ENCODE assay signal across 33 cellular contexts in genomic region chr2:769771-770170, GRCh38.
DNase-seq lines count a peak whose midpoint lies in the region; ATAC-seq and TF ChIP-seq lines count a peak whose summit lies in the region.
"Had no signal": no experiment of that assay in that cellular context is flagged by ENCODE, and none has a peak within 500 bp of the region (broad histone marks: within the 10 kb centered on the region; RNA-seq: fewer than 3 reads in every experiment).

No MANE protein-coding gene starts in this region.

- H3K79me2 ChIP-seq in Karpas-422 (ENCODE audit: low read length) (no peaks in the 10 kb centered on the region), smooth muscle cell (ENCODE audit: low read depth) (no peaks in the 10 kb centered on the region)

- no peak overlapping the region for H3K4me3 Mint-ChIP-seq in activated CD4-positive, alpha-beta memory T cell treated with anti-CD3 and anti-CD28 coated beads for 36 hours
- H3K4me3 Mint-ChIP-seq in activated CD4-positive, alpha-beta memory T cell treated with anti-CD3 and anti-CD28 coated beads, Interleukin-2, amount 10 ng/mL, durations not matched to agents 7 days and 5 days, result no peak overlapping the region
- no peak overlapping the region for H3K4me3 Mint-ChIP-seq in activated CD8-positive, alpha-beta T cell treated with anti-CD3 and anti-CD28 coated beads, Interleukin-2, amount 10 ng/mL, durations not matched to agents 7 days and 5 days
- H3K4me3 Mint-ChIP-seq: brain; CD4-positive, CD25-positive, alpha-beta regulatory T cell; naive B cell had no signal

- no peak for ATAC-seq in activated CD8-positive, alpha-beta T cell treated with anti-CD3 and anti-CD28 coated beads, Interleukin-2, amount 10 ng/mL, durations not matched to agents 7 days and 5 days
- ATAC-seq: foreskin keratinocyte, heart left ventricle, lower lobe of right lung, PC-3, right cardiac atrium had no signal

- H4K20me1 ChIP-seq in Karpas-422 (ENCODE audit: insufficient read depth, low read depth, low read length), result no peaks in the 10 kb centered on the region
- no peaks in the 10 kb centered on the region for H4K20me1 ChIP-seq in smooth muscle cell (ENCODE audit: low read depth)

- H3K27ac ChIP-seq in Karpas-422 (ENCODE audit: low read length) (peak overlapping the region; percentile 71), smooth muscle cell (ENCODE audit: low read depth) (peak overlapping the region; percentile 9)
- H3K27ac ChIP-seq: esophagus squamous epithelium, foreskin keratinocyte, heart left ventricle, HL-60, lower lobe of right lung, tibial artery had no signal

- H3K36me3 Mint-ChIP-seq in activated CD4-positive, alpha-beta memory T cell treated with anti-CD3 and anti-CD28 coated beads for 36 hours, result no peaks in the 10 kb centered on the region
- H3K36me3 Mint-ChIP-seq in activated CD4-positive, alpha-beta memory T cell treated with anti-CD3 and anti-CD28 coated beads, Interleukin-2, amount 10 ng/mL, durations not matched to agents 7 days and 5 days (ENCODE audit: low read depth), result peaks cover 10% of the 10 kb centered on the region
- no peaks in the 10 kb centered on the region for H3K36me3 Mint-ChIP-seq in activated CD8-positive, alpha-beta T cell treated with anti-CD3 and anti-CD28 coated beads, Interleukin-2, amount 10 ng/mL, durations not matched to agents 7 days and 5 days (ENCODE audit: low read depth)
- H3K36me3 Mint-ChIP-seq: brain; CD4-positive, CD25-positive, alpha-beta regulatory T cell; naive B cell had no signal

- H3K9me2 ChIP-seq in Karpas-422 (replicated peaks; ENCODE audit: insufficient read depth, low read length), result no peaks in the 10 kb centered on the region

- peak; percentile 13 for DNase-seq in activated CD4-positive, alpha-beta memory T cell treated with anti-CD3 and anti-CD28 coated beads for 36 hours
- DNase-seq in activated CD4-positive, alpha-beta memory T cell treated with anti-CD3 and anti-CD28 coated beads, Interleukin-2, amount 10 ng/mL, durations not matched to agents 7 days and 5 days, result no peak
- DNase-seq in Karpas-422, result no peak
- DNase-seq in activated CD8-positive, alpha-beta T cell treated with anti-CD3 and anti-CD28 coated beads, Interleukin-2, amount 10 ng/mL, durations not matched to agents 7 days and 5 days, result peak; percentile 33
- DNase-seq in smooth muscle cell (lab: John Stamatoyannopoulos, UW; ENCODE audit: unreplicated experiment), result no peak
- DNase-seq in stimulated activated CD4-positive, alpha-beta T cell treated with anti-CD3 and anti-CD28 coated beads, Interleukin-4, amount 100 ng/mL, for 1 hour, result no peak
- DNase-seq in activated effector memory CD4-positive, alpha-beta T cell treated with Interleukin-2 at 50 U/mL for 16 hours, result no peak
- DNase-seq in COLO829 (ENCODE audit: low spot score), result no peak
- DNase-seq: activated CD4-positive, CD25-positive, alpha-beta regulatory T cell treated with anti-CD3 and anti-CD28 coated beads, Interleukin-2, amount 50 U/mL, for 72 hours; activated naive CD4-positive, alpha-beta T cell treated with Interleukin-2 at 50 U/mL for 16 hours; activated T-cell treated with anti-CD3 and anti-CD28 coated beads, Interleukin-2, amount 50 U/mL, for 48 hours; amniotic stem cell; CD4-positive, CD25-positive, alpha-beta regulatory T cell; cerebellar nuclear complex; dermis blood vessel endothelial cell; esophagus squamous epithelium; foreskin keratinocyte; H7; heart left ventricle; kidney glomerular epithelial cell; lower lobe of right lung; midbrain; naive B cell; NCI-H1105 treated with DMSO at 0.1 percent for 48 hours; NCI-H2029; NCI-H524 treated with DMSO at 0.1 percent for 48 hours; NK-92 treated with Interleukin-12 subunit alpha and Interleukin-12 subunit beta, amount 100 ng/mL, for 24 hours; PC-3; right cardiac atrium; stimulated activated CD4-positive, alpha-beta T cell treated with anti-CD3 and anti-CD28 coated beads, Interleukin-1b, Interleukin-23, amount 100 ng/mL, for 48 hours; tibial artery had no signal

- peaks cover 9% of the 10 kb centered on the region for H3K4me1 Mint-ChIP-seq in activated CD4-positive, alpha-beta memory T cell treated with anti-CD3 and anti-CD28 coated beads for 36 hours (ENCODE audit: low read depth)
- peaks cover 24% of the 10 kb centered on the region for H3K4me1 Mint-ChIP-seq in activated CD4-positive, alpha-beta memory T cell treated with anti-CD3 and anti-CD28 coated beads, Interleukin-2, amount 10 ng/mL, durations not matched to agents 7 days and 5 days
- peaks cover 31% of the 10 kb centered on the region for H3K4me1 Mint-ChIP-seq in activated CD8-positive, alpha-beta T cell treated with anti-CD3 and anti-CD28 coated beads, Interleukin-2, amount 10 ng/mL, durations not matched to agents 7 days and 5 days (ENCODE audit: low read depth)

- POLR2A ChIA-PET in activated CD4-positive, alpha-beta memory T cell treated with anti-CD3 and anti-CD28 coated beads for 36 hours (lab: Charles Lee), result no interaction called here
- POLR2A ChIA-PET in activated CD4-positive, alpha-beta memory T cell treated with anti-CD3 and anti-CD28 coated beads, Interleukin-2, amount 10 ng/mL, durations not matched to agents 7 days and 5 days (lab: Charles Lee), result no interaction called here
- POLR2A ChIA-PET in activated CD8-positive, alpha-beta T cell treated with anti-CD3 and anti-CD28 coated beads, Interleukin-2, amount 10 ng/mL, durations not matched to agents 7 days and 5 days (lab: Charles Lee), result interaction anchor here (0.6 kb wide), 1 partner anchor 408 kb away, joined by 3 read pairs; no protein-coding TSS in a partner anchor

- H3K9ac ChIP-seq in Karpas-422 (ENCODE audit: low read length), result no peak overlapping the region
- no peak overlapping the region for H3K9ac ChIP-seq in smooth muscle cell (ENCODE audit: low read depth)

- H3K9me3 Mint-ChIP-seq in activated CD4-positive, alpha-beta memory T cell treated with anti-CD3 and anti-CD28 coated beads for 36 hours, result peaks cover 8% of the 10 kb centered on the region
- peaks cover 10% of the 10 kb centered on the region for H3K9me3 Mint-ChIP-seq in activated CD4-positive, alpha-beta memory T cell treated with anti-CD3 and anti-CD28 coated beads, Interleukin-2, amount 10 ng/mL, durations not matched to agents 7 days and 5 days
- H3K9me3 Mint-ChIP-seq in activated CD8-positive, alpha-beta T cell treated with anti-CD3 and anti-CD28 coated beads, Interleukin-2, amount 10 ng/mL, durations not matched to agents 7 days and 5 days (ENCODE audit: insufficient read depth), result peaks cover 12% of the 10 kb centered on the region

- H3K4me1 ChIP-seq in Karpas-422 (ENCODE audit: low read length) (peaks cover 75% of the 10 kb centered on the region), smooth muscle cell (ENCODE audit: low read depth) (peaks cover 1% of the 10 kb centered on the region)
- H3K4me1 ChIP-seq: esophagus squamous epithelium, foreskin keratinocyte, heart left ventricle, lower lobe of right lung, tibial artery had no signal

- no peaks in the 10 kb centered on the region for H3F3A ChIP-seq in smooth muscle cell (ENCODE audit: low read depth)

- H3K27ac Mint-ChIP-seq in activated CD4-positive, alpha-beta memory T cell treated with anti-CD3 and anti-CD28 coated beads for 36 hours, result no peak overlapping the region
- H3K27ac Mint-ChIP-seq in activated CD4-positive, alpha-beta memory T cell treated with anti-CD3 and anti-CD28 coated beads, Interleukin-2, amount 10 ng/mL, durations not matched to agents 7 days and 5 days, result no peak overlapping the region
- no peak overlapping the region for H3K27ac Mint-ChIP-seq in activated CD8-positive, alpha-beta T cell treated with anti-CD3 and anti-CD28 coated beads, Interleukin-2, amount 10 ng/mL, durations not matched to agents 7 days and 5 days

- CTCF ChIA-PET in activated CD4-positive, alpha-beta memory T cell treated with anti-CD3 and anti-CD28 coated beads for 36 hours (lab: Charles Lee), result no interaction called here
- CTCF ChIA-PET in activated CD4-positive, alpha-beta memory T cell treated with anti-CD3 and anti-CD28 coated beads, Interleukin-2, amount 10 ng/mL, durations not matched to agents 7 days and 5 days (lab: Charles Lee), result no interaction called here
- CTCF ChIA-PET in activated CD8-positive, alpha-beta T cell treated with anti-CD3 and anti-CD28 coated beads, Interleukin-2, amount 10 ng/mL, durations not matched to agents 7 days and 5 days (lab: Charles Lee), result no interaction called here

- H3K4me2 ChIP-seq in Karpas-422 (ENCODE audit: low read depth, low read length, poor library complexity, severe bottlenecking), result no peak overlapping the region
- peak overlapping the region; percentile 38 for H3K4me2 ChIP-seq in smooth muscle cell

- H3K9me3 ChIP-seq in Karpas-422 (ENCODE audit: low read length) (peaks cover 7% of the 10 kb centered on the region; the same call in 1 of the 2 replicates), smooth muscle cell (replicated peaks; ENCODE audit: low read depth) (no peaks in the 10 kb centered on the region)
- H3K9me3 ChIP-seq: esophagus squamous epithelium, heart left ventricle, lower lobe of right lung, tibial artery had no signal

- WGBS in smooth muscle cell (ENCODE audit: low lambda C conversion rate), result 24% methylated on average over 2 of the region's 2 CpGs

- no peak for TF ChIP-seq CTCF in smooth muscle cell (IDR thresholded peaks at IDR 0.05; ENCODE audit: borderline replicate concordance, insufficient read depth, poor library complexity, severe bottlenecking)

- no peak overlapping the region for H2AFZ ChIP-seq in Karpas-422 (ENCODE audit: low read length)
- no peak overlapping the region for H2AFZ ChIP-seq in smooth muscle cell (ENCODE audit: low read depth)

- intact Hi-C loops in activated CD4-positive, alpha-beta memory T cell treated with anti-CD3 and anti-CD28 coated beads for 36 hours (cut with micrococcal nuclease), result no loop called here

- H3K27me3 Mint-ChIP-seq in activated CD4-positive, alpha-beta memory T cell treated with anti-CD3 and anti-CD28 coated beads for 36 hours, result peaks cover 15% of the 10 kb centered on the region
- peaks cover 2% of the 10 kb centered on the region for H3K27me3 Mint-ChIP-seq in activated CD4-positive, alpha-beta memory T cell treated with anti-CD3 and anti-CD28 coated beads, Interleukin-2, amount 10 ng/mL, durations not matched to agents 7 days and 5 days
- H3K27me3 Mint-ChIP-seq in activated CD8-positive, alpha-beta T cell treated with anti-CD3 and anti-CD28 coated beads, Interleukin-2, amount 10 ng/mL, durations not matched to agents 7 days and 5 days (ENCODE audit: low read depth), result no peaks in the 10 kb centered on the region
- H3K27me3 Mint-ChIP-seq: brain; CD4-positive, CD25-positive, alpha-beta regulatory T cell had no signal

- H3K4me3 ChIP-seq in Karpas-422 (ENCODE audit: low read length) (no peak overlapping the region), smooth muscle cell (no peak overlapping the region)
- H3K4me3 ChIP-seq: esophagus squamous epithelium, heart left ventricle, lower lobe of right lung, tibial artery had no signal

- H3K27me3 ChIP-seq in Karpas-422 (ENCODE audit: low read length) (no peaks in the 10 kb centered on the region), smooth muscle cell (ENCODE audit: low read depth) (no peaks in the 10 kb centered on the region)
- H3K27me3 ChIP-seq: esophagus squamous epithelium, foreskin keratinocyte, tibial artery had no signal

- peaks cover 3% of the 10 kb centered on the region; the same call in 1 of the 2 replicates for H3K36me3 ChIP-seq in Karpas-422 (ENCODE audit: insufficient read depth, low read length)
- H3K36me3 ChIP-seq in smooth muscle cell (ENCODE audit: low read depth), result no peaks in the 10 kb centered on the region
- H3K36me3 ChIP-seq: esophagus squamous epithelium, heart left ventricle, lower lobe of right lung, tibial artery had no signal

Comparison
In these comparisons a context has a peak if more than half of its experiments do, and no peak if none do; other contexts are left out.
1. DNase-seq: peak in activated CD4-positive, alpha-beta memory T cell treated with anti-CD3 and anti-CD28 coated beads for 36 hours (single experiment) and activated CD8-positive, alpha-beta T cell treated with anti-CD3 and anti-CD28 coated beads, Interleukin-2, amount 10 ng/mL, durations not matched to agents 7 days and 5 days (single experiment); none in activated CD4-positive, alpha-beta memory T cell treated with anti-CD3 and anti-CD28 coated beads, Interleukin-2, amount 10 ng/mL, durations not matched to agents 7 days and 5 days (single experiment), Karpas-422 (single experiment), smooth muscle cell (single experiment), stimulated activated CD4-positive, alpha-beta T cell treated with anti-CD3 and anti-CD28 coated beads, Interleukin-4, amount 100 ng/mL, for 1 hour (single experiment), activated effector memory CD4-positive, alpha-beta T cell treated with Interleukin-2 at 50 U/mL for 16 hours (single experiment) and COLO829 (single experiment).